In the genomic region with DNA sequence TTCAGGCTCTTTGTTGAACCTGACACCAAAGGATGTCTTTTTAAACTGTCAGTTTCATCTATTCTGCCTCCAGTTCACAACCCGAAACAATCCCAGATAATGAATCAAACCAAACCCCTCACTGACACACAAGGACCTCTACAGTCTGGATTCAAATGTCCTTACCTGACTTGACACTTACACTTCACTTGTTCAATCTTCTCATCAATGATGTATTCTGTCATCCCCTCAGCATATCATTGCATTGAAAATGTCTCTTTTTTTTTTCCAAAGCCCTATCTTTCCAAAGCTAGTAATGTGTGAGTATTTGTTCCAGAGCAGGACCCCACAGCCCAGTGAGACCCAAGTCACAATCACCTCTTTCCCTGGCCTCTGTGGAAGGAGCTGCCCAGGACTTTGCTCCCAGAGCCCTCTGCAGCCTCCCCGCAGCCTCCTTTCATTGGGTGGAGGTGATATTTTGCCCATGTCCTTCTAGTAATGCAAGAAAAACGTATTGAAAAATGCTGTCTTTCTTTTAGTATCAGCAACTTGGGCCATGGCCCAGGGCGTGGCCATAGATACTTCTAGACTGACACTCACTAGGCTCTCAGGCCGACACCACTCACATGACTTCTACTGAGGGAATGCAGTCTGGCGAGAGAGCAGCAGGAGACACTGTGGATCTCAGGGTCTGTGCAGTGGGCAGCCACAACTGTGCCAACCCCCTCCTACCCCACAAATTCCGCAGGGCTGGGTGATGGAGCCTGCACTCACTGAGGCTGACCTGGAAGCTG, we compare ENCODE assay signal across 28 cellular contexts. TPM values are rescaled to one million over a fixed set of nuclear protein-coding genes. Genes with fewer than 3 reads are reported as not detected.
"Had no signal": no experiment of that assay in that cellular context is flagged by ENCODE, and none has a peak within 500 bp of the region (broad histone marks: within the 10 kb centered on the region; RNA-seq: fewer than 3 reads in every experiment).

No MANE protein-coding gene starts in this region.

- DNase-seq: caudate nucleus; colonic mucosa; effector CD4-positive, alpha-beta T cell; endodermal cell; foreskin fibroblast; kidney; left cardiac atrium; left ventricle myocardium superior; mesenchymal stem cell; midbrain; posterior cingulate gyrus; stimulated activated CD4-positive, alpha-beta T cell treated with anti-CD3 and anti-CD28 coated beads, Interleukin-4, amount 100 ng/mL, for 1 hour; stimulated activated CD8-positive, alpha-beta memory T cell treated with anti-CD3 and anti-CD28 coated beads, Interleukin-4, amount 100 ng/mL, for 48 hours; stomach; substantia nigra; transverse colon; uterus had no signal

- H3K4me1 Mint-ChIP-seq: endodermal cell; nephron; stimulated activated effector memory CD8-positive, alpha-beta T cell treated with anti-CD3 and anti-CD28 coated beads, Interleukin-12 subunit alpha, Interleukin-12 subunit beta, amount 100 ng/mL, for 72 hours had no signal

- H3K4me3 Mint-ChIP-seq: endodermal cell; nephron; stimulated activated effector memory CD8-positive, alpha-beta T cell treated with anti-CD3 and anti-CD28 coated beads, Interleukin-12 subunit alpha, Interleukin-12 subunit beta, amount 100 ng/mL, for 72 hours had no signal

- H3K27me3 ChIP-seq: colonic mucosa, hepatocyte, right atrium auricular region, stomach, transverse colon, uterus had no signal

- H3K79me2 ChIP-seq: hepatocyte had no signal

- H3K36me3 Mint-ChIP-seq: stimulated activated effector memory CD8-positive, alpha-beta T cell treated with anti-CD3 and anti-CD28 coated beads, Interleukin-12 subunit alpha, Interleukin-12 subunit beta, amount 100 ng/mL, for 72 hours had no signal

- H3K36me3 ChIP-seq: colonic mucosa, right atrium auricular region, stomach, thoracic aorta, transverse colon, uterus had no signal

- H3K9me3 ChIP-seq: colonic mucosa, right atrium auricular region, stomach, thoracic aorta, transverse colon, uterus had no signal

- H3K4me2 ChIP-seq: hepatocyte had no signal

- ATAC-seq: left cardiac atrium; left ventricle myocardium superior; stimulated activated effector memory CD8-positive, alpha-beta T cell treated with anti-CD3 and anti-CD28 coated beads, Interleukin-12 subunit alpha, Interleukin-12 subunit beta, amount 100 ng/mL, for 72 hours had no signal

- H3K4me3 ChIP-seq: colonic mucosa, hepatocyte, lung, right atrium auricular region, stomach, thoracic aorta, transverse colon, uterus had no signal

- H3K27ac ChIP-seq: colonic mucosa, hepatocyte, right atrium auricular region, stomach, thoracic aorta, transverse colon, uterus had no signal

- H2AFZ ChIP-seq: hepatocyte had no signal

- H3K27ac Mint-ChIP-seq: endodermal cell; nephron; stimulated activated effector memory CD8-positive, alpha-beta T cell treated with anti-CD3 and anti-CD28 coated beads, Interleukin-12 subunit alpha, Interleukin-12 subunit beta, amount 100 ng/mL, for 72 hours had no signal

- H3K4me1 ChIP-seq: colonic mucosa, right atrium auricular region, stomach, transverse colon, uterus had no signal

- H3K9me3 Mint-ChIP-seq: endodermal cell; nephron; stimulated activated effector memory CD8-positive, alpha-beta T cell treated with anti-CD3 and anti-CD28 coated beads, Interleukin-12 subunit alpha, Interleukin-12 subunit beta, amount 100 ng/mL, for 72 hours had no signal

RNA-seq across cellular contexts. Expression of gene RFPL3, which starts 18.2 kb away (rescaled TPM):
- total RNA-seq: cerebellum, colonic mucosa, dermis microvascular lymphatic vessel endothelial cell, endodermal cell, endothelial cell of umbilical vein, hepatocyte, kidney, left cardiac atrium, left ventricle myocardium superior, lung, osteocyte, right atrium auricular region, stomach, thoracic aorta, transverse colon, uterus had no signal
- polyA plus RNA-seq: endothelial cell of umbilical vein, esophagus, hepatocyte, lung, stomach had no signal
